Comparison of ENCODE assay signal across 11 cellular contexts in genomic region chr12:124544983-124545382, GRCh38. TPM values are rescaled to one million over a fixed set of nuclear protein-coding genes. Genes with fewer than 3 reads are reported as not detected.
DNase-seq lines count a peak whose midpoint lies in the region; ATAC-seq and TF ChIP-seq lines count a peak whose summit lies in the region.
"Had no signal": no experiment of that assay in that cellular context is flagged by ENCODE, and none has a peak within 500 bp of the region (broad histone marks: within the 10 kb centered on the region; RNA-seq: fewer than 3 reads in every experiment).

No MANE protein-coding gene starts in this region.

- peak in 2 of 3 donors; percentile 52 to 53 for DNase-seq in right cardiac atrium
- no peak for DNase-seq in heart right ventricle
- no peak for DNase-seq in Panc1 (ENCODE audit: low read depth, low spot score)
- no peak for DNase-seq in hepatocyte (ENCODE audit: low spot score)
- DNase-seq in vagina (ENCODE audit: extremely low spot score in 2 of 2): no peak
- no peak for DNase-seq in GM13976 (ENCODE audit: low spot score)
- DNase-seq in NCI-H1436 (lab: John Stamatoyannopoulos, UW): no peak
- DNase-seq: DND-41; naive thymus-derived CD8-positive, alpha-beta T cell; PC-3 had no signal

- peaks cover 87% of the 10 kb centered on the region for H3K79me2 ChIP-seq in hepatocyte

- no TSS peak for BruUV-seq in Panc1 (replicated peaks; lab: Mats Ljungman, UMichigan)

- H3K9me2 ChIP-seq in hepatocyte (replicated peaks; ENCODE audit: insufficient read depth): no peaks in the 10 kb centered on the region

- no peak overlapping the region for H3K4me2 ChIP-seq in hepatocyte

- no peak overlapping the region for H3K27ac ChIP-seq in right cardiac atrium (ENCODE audit: low read length)
- H3K27ac ChIP-seq in heart right ventricle: peak overlapping the region in 2 of 10 donors; percentile 4 to 41
- H3K27ac ChIP-seq in Panc1 (ENCODE audit: low read length): peak overlapping the region; percentile 98
- peak overlapping the region; percentile 53 for H3K27ac ChIP-seq in hepatocyte
- peak overlapping the region; percentile 64 for H3K27ac ChIP-seq in vagina
- H3K27ac ChIP-seq in gastroesophageal sphincter: peak overlapping the region in 2 of 4 donors; percentile 31

- H2AFZ ChIP-seq in hepatocyte: no peak overlapping the region

- H3K36me3 ChIP-seq in heart right ventricle: peaks cover 0 to 9% (median 0%) of the 10 kb centered on the region in 9 donors
- H3K36me3 ChIP-seq in Panc1 (ENCODE audit: control insufficient read depth, insufficient read depth, low read length): no peaks in the 10 kb centered on the region
- H3K36me3 ChIP-seq in hepatocyte (replicated peaks; ENCODE audit: insufficient read depth, low read depth): no peaks in the 10 kb centered on the region
- H3K36me3 ChIP-seq in vagina: no peaks in the 10 kb centered on the region
- no peaks in the 10 kb centered on the region for H3K36me3 ChIP-seq in gastroesophageal sphincter

- CTCF ChIA-PET in Panc1 (lab: Charles Lee): no interaction called here

- intact Hi-C loops in right cardiac atrium (cut with DNase I) (no loop called here), heart right ventricle (cut with DNase I) (no loop called here), Panc1 (cut with micrococcal nuclease; ENCODE audit: unreplicated experiment) (no loop called here), vagina (cut with DNase I) (no loop called here)

- peaks cover 30% of the 10 kb centered on the region for H3K4me1 ChIP-seq in right cardiac atrium (ENCODE audit: control insufficient read depth, insufficient read depth, low read length)
- H3K4me1 ChIP-seq in heart right ventricle: peaks cover 44 to 80% (median 71%) of the 10 kb centered on the region in 9 donors
- peaks cover 81% of the 10 kb centered on the region for H3K4me1 ChIP-seq in Panc1 (ENCODE audit: control insufficient read depth, insufficient read depth, low read length)
- H3K4me1 ChIP-seq in hepatocyte (ENCODE audit: insufficient read depth): peaks cover 52% of the 10 kb centered on the region
- H3K4me1 ChIP-seq in vagina: peaks cover 79% of the 10 kb centered on the region
- H3K4me1 ChIP-seq in gastroesophageal sphincter: peaks cover 0 to 89% (median 61%) of the 10 kb centered on the region in 3 donors

- in situ Hi-C loops in Panc1 (cut with HindIII; ENCODE audit: low pct_unique_long_range_greater_than_20kb, low sequenced_read_pairs) (no loop called here), GM13976 (cut with MboI; ENCODE audit: low sequenced_read_pairs, unreplicated experiment) (no loop called here)

- no peak for TF ChIP-seq EP300 in gastroesophageal sphincter (IDR thresholded peaks at IDR 0.05)

- TF ChIP-seq CTCF in heart right ventricle (IDR thresholded peaks at IDR 0.05) (no peak), Panc1 (IDR thresholded peaks at IDR 0.05) (no peak), hepatocyte (IDR thresholded peaks at IDR 0.05; ENCODE audit: poor library complexity) (no peak), vagina (IDR thresholded peaks at IDR 0.05) (no peak), GM13976 (IDR thresholded peaks at IDR 0.05; ENCODE audit: borderline replicate concordance, control extremely low read depth, extremely low read depth, insufficient read depth, missing control alignments) (no peak), gastroesophageal sphincter (IDR thresholded peaks at IDR 0.05) (no peak)

- ATAC-seq in right cardiac atrium (no peak), heart right ventricle (no peak), Panc1 (no peak), gastroesophageal sphincter (no peak)
- ATAC-seq: naive thymus-derived CD8-positive, alpha-beta T cell; PC-3 had no signal

- no peak for TF ChIP-seq POLR2A in vagina (IDR thresholded peaks at IDR 0.05)
- no peak for TF ChIP-seq POLR2A in gastroesophageal sphincter (IDR thresholded peaks at IDR 0.05)

- no peaks in the 10 kb centered on the region for H3K9me3 ChIP-seq in right cardiac atrium (ENCODE audit: control insufficient read depth, low read length)
- no peaks in the 10 kb centered on the region for H3K9me3 ChIP-seq in heart right ventricle
- no peaks in the 10 kb centered on the region for H3K9me3 ChIP-seq in Panc1 (ENCODE audit: control insufficient read depth, insufficient read depth, low read depth, low read length)
- H3K9me3 ChIP-seq in hepatocyte (ENCODE audit: low read depth): no peaks in the 10 kb centered on the region
- no peaks in the 10 kb centered on the region for H3K9me3 ChIP-seq in vagina
- H3K9me3 ChIP-seq in gastroesophageal sphincter: no peaks in the 10 kb centered on the region

- H4K20me1 ChIP-seq in hepatocyte (ENCODE audit: insufficient read depth, poor library complexity, severe bottlenecking): peaks cover 86% of the 10 kb centered on the region

- 81% methylated on average over 8 of the region's 8 CpGs for WGBS in right cardiac atrium
- WGBS in heart right ventricle, 2 donors: 77 to 87% methylated on average over 8 of the region's 8 CpGs
- WGBS in hepatocyte (ENCODE audit: low lambda C conversion rate, missing lambda C conversion rate): 88% methylated on average over 8 of the region's 8 CpGs
- WGBS in gastroesophageal sphincter (ENCODE audit: low coverage in 1 of 2), 2 donors: 55% methylated on average over 4 of the region's 8 CpGs; no CpG with 5 or more reads in 1 of the 2 donors

- no peaks in the 10 kb centered on the region for H3K27me3 ChIP-seq in right cardiac atrium (ENCODE audit: control insufficient read depth, insufficient read depth)
- no peaks in the 10 kb centered on the region for H3K27me3 ChIP-seq in heart right ventricle
- H3K27me3 ChIP-seq in Panc1 (ENCODE audit: control insufficient read depth, insufficient read depth, low read length): no peaks in the 10 kb centered on the region
- no peaks in the 10 kb centered on the region for H3K27me3 ChIP-seq in hepatocyte
- no peaks in the 10 kb centered on the region for H3K27me3 ChIP-seq in vagina
- no peaks in the 10 kb centered on the region for H3K27me3 ChIP-seq in gastroesophageal sphincter

- POLR2A ChIA-PET in Panc1 (lab: Charles Lee): interaction anchor here (0.7 kb wide), 1 partner anchor 26 kb away, joined by 8 read pairs; no protein-coding TSS in a partner anchor

- no peak overlapping the region for H3K4me3 ChIP-seq in right cardiac atrium (ENCODE audit: low read length)
- H3K4me3 ChIP-seq in heart right ventricle: no peak overlapping the region
- peak overlapping the region in 1 of 2 experiments; percentile 9; a peak in 2 of 4 replicates for H3K4me3 ChIP-seq in Panc1 (ENCODE audit: low read depth in 2 of 2, low read length in 2 of 2)
- no peak overlapping the region for H3K4me3 ChIP-seq in hepatocyte
- H3K4me3 ChIP-seq in vagina: no peak overlapping the region
- H3K4me3 ChIP-seq in gastroesophageal sphincter: no peak overlapping the region

RNA-seq across cellular contexts. Expression of gene NCOR2, which starts 22.4 kb away (rescaled TPM):
- total RNA-seq in right cardiac atrium: 100 to 1,000 TPM; 137 to 166 (median 146) TPM
- 66.4 TPM for polyA plus RNA-seq in right cardiac atrium
- 100 to 1,000 TPM; 118 to 200 (median 136) TPM for total RNA-seq in heart right ventricle
- 10 to 100 TPM; 46.9 to 74.0 TPM for polyA plus RNA-seq in heart right ventricle
- 461 TPM for total RNA-seq in Panc1 (2021; ENCODE audit: unreplicated experiment)
- polyA plus RNA-seq in Panc1 (2012; ENCODE audit: insufficient read length): 441 TPM
- total RNA-seq in hepatocyte: 12.9 and 40.3 TPM in 2 replicates
- 121 and 136 TPM in 2 replicates for polyA plus RNA-seq in hepatocyte
- 120 TPM for total RNA-seq in vagina
- 100 to 1,000 TPM in 2 of 4 donors, 10 to 100 TPM in 2; 67.2 to 148 (median 105) TPM for total RNA-seq in gastroesophageal sphincter

Comparison
In these comparisons a context has a peak if more than half of its experiments do, and no peak if none do; other contexts are left out.
1. DNase-seq: peak in right cardiac atrium (2 of 3); none in heart right ventricle (0 of 2), Panc1 (single experiment), hepatocyte (single experiment), vagina (0 of 2), GM13976 (single experiment) and NCI-H1436 (single experiment).